In the genomic region with DNA sequence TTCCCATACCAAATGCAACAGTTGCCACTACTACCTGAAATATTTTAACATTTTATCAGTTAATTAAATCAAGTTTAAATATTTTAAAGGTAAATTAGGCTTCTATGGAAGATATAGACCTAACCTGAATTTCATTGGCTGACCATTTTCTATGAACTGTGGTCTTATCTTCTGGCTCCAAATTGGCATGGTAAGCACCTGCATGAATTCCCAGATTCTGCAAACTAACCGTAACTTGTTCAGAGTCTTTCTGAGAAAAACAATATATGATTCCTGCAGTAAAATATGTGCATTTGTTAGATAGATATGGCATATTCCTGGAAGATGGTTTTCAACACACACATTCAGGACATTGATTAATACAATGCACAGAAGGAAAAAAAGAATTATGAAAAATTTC, we compare ENCODE assay signal across 24 cellular contexts. TPM values are rescaled to one million over a fixed set of nuclear protein-coding genes. Genes with fewer than 3 reads are reported as not detected.
DNase-seq lines count a peak whose midpoint lies in the region; ATAC-seq and TF ChIP-seq lines count a peak whose summit lies in the region.
"Had no signal": no experiment of that assay in that cellular context is flagged by ENCODE, and none has a peak within 500 bp of the region (broad histone marks: within the 10 kb centered on the region; RNA-seq: fewer than 3 reads in every experiment).

No MANE protein-coding gene starts in this region.

- no peaks in the 10 kb centered on the region for H3K9me3 Mint-ChIP-seq in activated naive CD8-positive, alpha-beta T cell treated with anti-CD3 and anti-CD28 coated beads, Interleukin-2, amount 50 U/mL, for 24 hours
- H3K9me3 Mint-ChIP-seq in activated naive CD8-positive, alpha-beta T cell treated with anti-CD3 and anti-CD28 coated beads for 36 hours = no peaks in the 10 kb centered on the region
- peaks cover 2% of the 10 kb centered on the region for H3K9me3 Mint-ChIP-seq in stimulated activated effector memory CD8-positive, alpha-beta T cell treated with anti-CD3 and anti-CD28 coated beads, Interleukin-12 subunit alpha, Interleukin-12 subunit beta, amount 100 ng/mL, for 72 hours
- H3K9me3 Mint-ChIP-seq: CD14-positive monocyte; CD4-positive, alpha-beta memory T cell; CD8-positive, alpha-beta memory T cell had no signal

- no peak overlapping the region for H3K4me3 Mint-ChIP-seq in activated naive CD8-positive, alpha-beta T cell treated with anti-CD3 and anti-CD28 coated beads, Interleukin-2, amount 50 U/mL, for 24 hours
- H3K4me3 Mint-ChIP-seq in activated naive CD8-positive, alpha-beta T cell treated with anti-CD3 and anti-CD28 coated beads for 36 hours = no peak overlapping the region
- no peak overlapping the region for H3K4me3 Mint-ChIP-seq in stimulated activated effector memory CD8-positive, alpha-beta T cell treated with anti-CD3 and anti-CD28 coated beads, Interleukin-12 subunit alpha, Interleukin-12 subunit beta, amount 100 ng/mL, for 72 hours
- H3K4me3 Mint-ChIP-seq: CD14-positive monocyte; CD4-positive, alpha-beta memory T cell; CD4-positive, CD25-positive, alpha-beta regulatory T cell; CD8-positive, alpha-beta memory T cell had no signal

- DNase-seq in activated naive CD8-positive, alpha-beta T cell treated with anti-CD3 and anti-CD28 coated beads, Interleukin-2, amount 50 U/mL, for 24 hours = no peak
- no peak for DNase-seq in activated naive CD8-positive, alpha-beta T cell treated with anti-CD3 and anti-CD28 coated beads for 36 hours
- DNase-seq in body of pancreas (peak in 2 of 4 donors; percentile 28 to 60), OCI-M2 (lab: John Stamatoyannopoulos, UW; ENCODE audit: unreplicated experiment) (no peak), NCI-H128 (lab: John Stamatoyannopoulos, UW; ENCODE audit: unreplicated experiment) (no peak)
- no peak for DNase-seq in stimulated activated effector memory CD8-positive, alpha-beta T cell treated with anti-CD3 and anti-CD28 coated beads, Interleukin-12 subunit alpha, Interleukin-12 subunit beta, amount 100 ng/mL, for 72 hours (ENCODE audit: low spot score in 2 of 2)
- DNase-seq: 8988T; ACHN; BE2C; C1 segment of cervical spinal cord; CD4-positive, alpha-beta memory T cell; CD4-positive, CD25-positive, alpha-beta regulatory T cell; CD8-positive, alpha-beta memory T cell; COR-L47; DMS 273 treated with DMSO at 0.1 percent for 48 hours; DMS153; DMS53; DMS79; DND-41; EL; GDM1 had no signal

- no peak for TF ChIP-seq CTCF in body of pancreas (IDR thresholded peaks at IDR 0.05)

- H3K4me3 ChIP-seq in body of pancreas = no peak overlapping the region
- H3K4me3 ChIP-seq: BLaER1, GM12878 had no signal

- no peak for TF ChIP-seq POLR2A in body of pancreas (IDR thresholded peaks at IDR 0.05)

- H3K36me3 Mint-ChIP-seq in activated naive CD8-positive, alpha-beta T cell treated with anti-CD3 and anti-CD28 coated beads, Interleukin-2, amount 50 U/mL, for 24 hours (ENCODE audit: low read depth) = peaks cover 52% of the 10 kb centered on the region
- peaks cover 22% of the 10 kb centered on the region for H3K36me3 Mint-ChIP-seq in activated naive CD8-positive, alpha-beta T cell treated with anti-CD3 and anti-CD28 coated beads for 36 hours
- peaks cover 79% of the 10 kb centered on the region for H3K36me3 Mint-ChIP-seq in stimulated activated effector memory CD8-positive, alpha-beta T cell treated with anti-CD3 and anti-CD28 coated beads, Interleukin-12 subunit alpha, Interleukin-12 subunit beta, amount 100 ng/mL, for 72 hours

- intact Hi-C loops in body of pancreas (cut with DNase I) = no loop called here

- H3K27ac Mint-ChIP-seq in activated naive CD8-positive, alpha-beta T cell treated with anti-CD3 and anti-CD28 coated beads, Interleukin-2, amount 50 U/mL, for 24 hours = peak overlapping the region; percentile 31
- no peak overlapping the region for H3K27ac Mint-ChIP-seq in activated naive CD8-positive, alpha-beta T cell treated with anti-CD3 and anti-CD28 coated beads for 36 hours
- H3K27ac Mint-ChIP-seq in stimulated activated effector memory CD8-positive, alpha-beta T cell treated with anti-CD3 and anti-CD28 coated beads, Interleukin-12 subunit alpha, Interleukin-12 subunit beta, amount 100 ng/mL, for 72 hours = peak overlapping the region; percentile 78
- H3K27ac Mint-ChIP-seq: CD14-positive monocyte had no signal

- no peaks in the 10 kb centered on the region for H3K27me3 ChIP-seq in body of pancreas
- H3K27me3 ChIP-seq: BE2C, BLaER1 had no signal

- H3K36me3 ChIP-seq in body of pancreas (replicated peaks in 1 of 2; ENCODE audit: insufficient read depth in 1 of 2, low read depth in 2 of 2) = peaks cover 0 to 5% of the 10 kb centered on the region in 2 donors

- H3K27ac ChIP-seq in body of pancreas = peak overlapping the region in 1 of 4 donors; percentile 24
- H3K27ac ChIP-seq: BLaER1 had no signal

- H3K4me1 ChIP-seq in body of pancreas = peaks cover 26% of the 10 kb centered on the region
- H3K4me1 ChIP-seq: BE2C, BLaER1 had no signal

- no peak for ATAC-seq in activated naive CD8-positive, alpha-beta T cell treated with anti-CD3 and anti-CD28 coated beads, Interleukin-2, amount 50 U/mL, for 24 hours
- peak; percentile 72 for ATAC-seq in body of pancreas
- no peak for ATAC-seq in stimulated activated effector memory CD8-positive, alpha-beta T cell treated with anti-CD3 and anti-CD28 coated beads, Interleukin-12 subunit alpha, Interleukin-12 subunit beta, amount 100 ng/mL, for 72 hours
- ATAC-seq: GM12878 had no signal

- H3K4me1 Mint-ChIP-seq in activated naive CD8-positive, alpha-beta T cell treated with anti-CD3 and anti-CD28 coated beads, Interleukin-2, amount 50 U/mL, for 24 hours = peaks cover 32% of the 10 kb centered on the region
- H3K4me1 Mint-ChIP-seq in activated naive CD8-positive, alpha-beta T cell treated with anti-CD3 and anti-CD28 coated beads for 36 hours = peaks cover 13% of the 10 kb centered on the region
- H3K4me1 Mint-ChIP-seq in stimulated activated effector memory CD8-positive, alpha-beta T cell treated with anti-CD3 and anti-CD28 coated beads, Interleukin-12 subunit alpha, Interleukin-12 subunit beta, amount 100 ng/mL, for 72 hours = peaks cover 10% of the 10 kb centered on the region
- H3K4me1 Mint-ChIP-seq: CD14-positive monocyte had no signal

- WGBS in body of pancreas, 2 donors = 35 to 50% methylated on average over 1 of the region's 1 CpG

- no peaks in the 10 kb centered on the region for H3K9me3 ChIP-seq in body of pancreas
- H3K9me3 ChIP-seq: BE2C, BLaER1 had no signal

- H3K27me3 Mint-ChIP-seq in activated naive CD8-positive, alpha-beta T cell treated with anti-CD3 and anti-CD28 coated beads, Interleukin-2, amount 50 U/mL, for 24 hours = no peaks in the 10 kb centered on the region
- no peaks in the 10 kb centered on the region for H3K27me3 Mint-ChIP-seq in activated naive CD8-positive, alpha-beta T cell treated with anti-CD3 and anti-CD28 coated beads for 36 hours
- H3K27me3 Mint-ChIP-seq: CD4-positive, alpha-beta memory T cell; CD4-positive, CD25-positive, alpha-beta regulatory T cell; CD8-positive, alpha-beta memory T cell had no signal

RNA-seq across cellular contexts. Expression of a gene that starts 25.9 kb away (rescaled TPM):
- 10 to 100 TPM; 83.4 to 90.7 TPM for total RNA-seq in activated naive CD8-positive, alpha-beta T cell treated with anti-CD3 and anti-CD28 coated beads for 36 hours
- total RNA-seq in body of pancreas = 10 to 100 TPM in 1 of 2 donors, 1 to 10 TPM in 1; 5.3 to 18.9 TPM

RNA-seq across cellular contexts. Expression of a gene that starts 26.0 kb away (rescaled TPM):
- total RNA-seq in activated naive CD8-positive, alpha-beta T cell treated with anti-CD3 and anti-CD28 coated beads for 36 hours = 10 to 100 TPM; 34.1 to 35.4 TPM
- 10 to 100 TPM; 16.3 to 18.5 TPM for total RNA-seq in body of pancreas

RNA-seq across cellular contexts. Expression of a gene that starts 38.1 kb away (rescaled TPM):
- total RNA-seq in activated naive CD8-positive, alpha-beta T cell treated with anti-CD3 and anti-CD28 coated beads for 36 hours = 10 to 100 TPM; 24.3 to 25.6 TPM
- total RNA-seq in body of pancreas = 10 to 100 TPM; 12.5 to 12.7 TPM

RNA-seq across cellular contexts. Expression of a gene that starts 50.5 kb away (rescaled TPM):
- under 1 TPM; 0.31 to 0.42 TPM for total RNA-seq in activated naive CD8-positive, alpha-beta T cell treated with anti-CD3 and anti-CD28 coated beads for 36 hours
- 10 to 100 TPM; 18.5 to 49.5 TPM for total RNA-seq in body of pancreas
- total RNA-seq: GM12878 had no signal

Comparison
In these comparisons a context has a peak if more than half of its experiments do, and no peak if none do; other contexts are left out.
1. RNA of a gene that starts 25.9 kb away (total RNA-seq): 83.4 to 90.7 TPM in activated naive CD8-positive, alpha-beta T cell treated with anti-CD3 and anti-CD28 coated beads for 36 hours; 5.3 to 18.9 TPM in body of pancreas; every median in the first group is over 4 times any median in the second.